8 cellular contexts compared by ENCODE assay signal in the genomic region with DNA sequence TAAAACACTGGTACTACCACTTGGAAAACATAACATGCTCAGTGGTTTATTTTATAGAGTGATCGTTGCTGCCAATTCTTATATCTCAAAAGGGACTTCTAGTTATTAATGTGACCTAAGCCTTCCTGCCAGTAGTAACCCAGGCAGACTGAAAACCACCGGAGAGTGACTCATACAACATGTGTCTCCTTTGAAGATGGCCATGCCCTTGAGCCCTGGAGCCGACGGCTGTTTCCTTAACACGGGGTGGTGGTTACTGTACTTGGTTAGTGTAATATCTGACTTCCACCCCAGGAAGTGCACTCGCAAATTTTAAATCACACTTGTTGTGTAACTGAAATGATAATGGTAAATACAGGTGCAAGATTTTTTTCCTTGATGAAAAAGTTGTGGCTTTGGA. TPM values are rescaled to one million over a fixed set of nuclear protein-coding genes. Genes with fewer than 3 reads are reported as not detected.
DNase-seq lines count a peak whose midpoint lies in the region; ATAC-seq lines count a peak whose summit lies in the region.

No MANE protein-coding gene starts in this region.

- ATAC-seq in esophagus mucosa (peak; percentile 93), GM18519 (IDR thresholded peaks at IDR 0.05; ENCODE audit: low FRiP score, unreplicated experiment) (no peak), GM18517 (IDR thresholded peaks at IDR 0.05; ENCODE audit: unreplicated experiment) (no peak)

- peak; percentile 63 for DNase-seq in NK-92 treated with Interleukin-12 subunit alpha and Interleukin-12 subunit beta, amount 100 ng/mL, for 24 hours (lab: John Stamatoyannopoulos, UW)
- DNase-seq in NK-92 (lab: John Stamatoyannopoulos, UW; ENCODE audit: unreplicated experiment) = no peak
- peak; percentile 18 for DNase-seq in NCI-H460 (ENCODE audit: extremely low read depth, low read depth)
- peak; percentile 58 for DNase-seq in renal cortical epithelial cell (ENCODE audit: low read depth)
- no peak for DNase-seq in NCI-H2029 treated with DMSO at 0.1 percent for 48 hours (lab: John Stamatoyannopoulos, UW)

RNA-seq across cellular contexts. Expression of a gene that starts 30.5 kb away (rescaled TPM):
- total RNA-seq in NCI-H460 (2014; rRNA removed; shearing (Covaris generic)) = 2.0 TPM in 2 replicates
- polyA plus RNA-seq in NCI-H460 (2014; cell fraction: nucleus; rRNA removed) = 9.9 and 12.0 TPM in 2 replicates
- 0.04 TPM for total RNA-seq in esophagus mucosa
- 0.10 TPM in 1 of 2 replicates, not detected in the other for total RNA-seq in renal cortical epithelial cell

Comparison
In these comparisons a context has a peak if more than half of its experiments do, and no peak if none do; other contexts are left out.
1. DNase-seq: peak in NK-92 treated with Interleukin-12 subunit alpha and Interleukin-12 subunit beta, amount 100 ng/mL, for 24 hours (single experiment), NCI-H460 (single experiment) and renal cortical epithelial cell (single experiment); none in NK-92 (single experiment) and NCI-H2029 treated with DMSO at 0.1 percent for 48 hours (single experiment).